In genomic region chr17:50835563-50836231, GRCh38 we compare ENCODE assay signal across 1 cellular context.
TF ChIP-seq lines count a peak whose summit lies in the region.

TSS of gene WFIKKN2 (plus strand) at chr17:50835586. CDS start at chr17:50835938, 352 bp downstream.

TF ChIP-seq in HepG2, 621 proteins besides CTCF, POLR2A, EP300 and RAD21:
- no peak for TF ChIP-seq ZNF414 (CRISPR knock-in tag; IDR thresholded peaks at IDR 0.05)
- TF ChIP-seq ZBTB38 (CRISPR knock-in tag; IDR thresholded peaks at IDR 0.05) = no peak
- TF ChIP-seq HDAC2 (CRISPR knock-in tag; IDR thresholded peaks at IDR 0.05) = no peak
- no peak for TF ChIP-seq RBAK (CRISPR knock-in tag; IDR thresholded peaks at IDR 0.05)
- no peak for TF ChIP-seq ZNF839 (CRISPR knock-in tag; IDR thresholded peaks at IDR 0.05; ENCODE audit: borderline replicate concordance)
- TF ChIP-seq NAIF1 (CRISPR knock-in tag; IDR thresholded peaks at IDR 0.05; ENCODE audit: borderline replicate concordance) = no peak
- TF ChIP-seq SOX6 (IDR thresholded peaks at IDR 0.05) = no peak
- TF ChIP-seq SOX6 (CRISPR knock-in tag; IDR thresholded peaks at IDR 0.05) = no peak
- TF ChIP-seq THAP7 (CRISPR knock-in tag; IDR thresholded peaks at IDR 0.05) = no peak
- no peak for TF ChIP-seq ZNF510 (CRISPR knock-in tag; IDR thresholded peaks at IDR 0.05; ENCODE audit: low read depth)
- TF ChIP-seq STAG1 (CRISPR knock-in tag; IDR thresholded peaks at IDR 0.05) = no peak
- TF ChIP-seq RERE (CRISPR knock-in tag; IDR thresholded peaks at IDR 0.05; ENCODE audit: low read depth) = no peak
- no peak for TF ChIP-seq KLF12 (CRISPR knock-in tag; IDR thresholded peaks at IDR 0.05; ENCODE audit: borderline replicate concordance)
- no peak for TF ChIP-seq ZNF143 (CRISPR knock-in tag; IDR thresholded peaks at IDR 0.05)
